In genomic region chr6:44564906-44565524, GRCh38 we compare ENCODE assay signal across 18 cellular contexts.
"Had no signal": no experiment of that assay in that cellular context is flagged by ENCODE, and none has a peak within 500 bp of the region (broad histone marks: within the 10 kb centered on the region; RNA-seq: fewer than 3 reads in every experiment).

No MANE protein-coding gene starts in this region.

- H3K27me3 ChIP-seq: ovary, vagina had no signal

- H3K9me3 ChIP-seq: ovary, stomach, thoracic aorta, vagina had no signal

- DNase-seq: activated CD4-positive, alpha-beta T cell treated with anti-CD3 and anti-CD28 coated beads, Interleukin-2, amount 50 U/mL, for 4 hours; activated CD4-positive, CD25-positive, alpha-beta regulatory T cell treated with anti-CD3 and anti-CD28 coated beads, Interleukin-2, amount 50 U/mL, for 72 hours; activated effector memory CD4-positive, alpha-beta T cell treated with anti-CD3 and anti-CD28 coated beads, Interleukin-2, amount 50 U/mL, for 16 hours; activated T-cell treated with anti-CD3 and anti-CD28 coated beads, Interleukin-2, amount 50 U/mL, for 4 hours; amniotic stem cell; dermis blood vessel endothelial cell; erythroblast; hypothalamus; mammary epithelial cell; ovary; stomach; T-helper 17 cell had no signal

- H3K4me3 Mint-ChIP-seq: activated T-cell treated with anti-CD3 and anti-CD28 coated beads, Interleukin-2, amount 50 U/mL, for 4 hours; brain; neural crest cell; T-helper 17 cell had no signal

- H3K36me3 Mint-ChIP-seq: activated naive CD4-positive, alpha-beta T cell treated with anti-CD3 and anti-CD28 coated beads, Interleukin-2, amount 50 U/mL, for 72 hours; brain had no signal

- H3K36me3 ChIP-seq: ovary, stomach, thoracic aorta, vagina had no signal

- H3K27ac ChIP-seq: ovary, skin epidermis, stomach, thoracic aorta, vagina had no signal

- H3K27ac Mint-ChIP-seq: activated naive CD4-positive, alpha-beta T cell treated with anti-CD3 and anti-CD28 coated beads, Interleukin-2, amount 50 U/mL, for 72 hours; brain; T-helper 17 cell had no signal

- H3K9me3 Mint-ChIP-seq: activated naive CD4-positive, alpha-beta T cell treated with anti-CD3 and anti-CD28 coated beads, Interleukin-2, amount 50 U/mL, for 72 hours; activated T-cell treated with anti-CD3 and anti-CD28 coated beads, Interleukin-2, amount 50 U/mL, for 4 hours; neural crest cell had no signal

- H3K4me3 ChIP-seq: ovary, skin epidermis, stomach, thoracic aorta, vagina had no signal

- ATAC-seq: activated naive CD4-positive, alpha-beta T cell treated with anti-CD3 and anti-CD28 coated beads, Interleukin-2, amount 50 U/mL, for 72 hours; activated T-cell treated with anti-CD3 and anti-CD28 coated beads, Interleukin-2, amount 50 U/mL, for 4 hours; T-helper 17 cell had no signal
